Comparison of ENCODE assay signal across 9 cellular contexts in the genomic region with DNA sequence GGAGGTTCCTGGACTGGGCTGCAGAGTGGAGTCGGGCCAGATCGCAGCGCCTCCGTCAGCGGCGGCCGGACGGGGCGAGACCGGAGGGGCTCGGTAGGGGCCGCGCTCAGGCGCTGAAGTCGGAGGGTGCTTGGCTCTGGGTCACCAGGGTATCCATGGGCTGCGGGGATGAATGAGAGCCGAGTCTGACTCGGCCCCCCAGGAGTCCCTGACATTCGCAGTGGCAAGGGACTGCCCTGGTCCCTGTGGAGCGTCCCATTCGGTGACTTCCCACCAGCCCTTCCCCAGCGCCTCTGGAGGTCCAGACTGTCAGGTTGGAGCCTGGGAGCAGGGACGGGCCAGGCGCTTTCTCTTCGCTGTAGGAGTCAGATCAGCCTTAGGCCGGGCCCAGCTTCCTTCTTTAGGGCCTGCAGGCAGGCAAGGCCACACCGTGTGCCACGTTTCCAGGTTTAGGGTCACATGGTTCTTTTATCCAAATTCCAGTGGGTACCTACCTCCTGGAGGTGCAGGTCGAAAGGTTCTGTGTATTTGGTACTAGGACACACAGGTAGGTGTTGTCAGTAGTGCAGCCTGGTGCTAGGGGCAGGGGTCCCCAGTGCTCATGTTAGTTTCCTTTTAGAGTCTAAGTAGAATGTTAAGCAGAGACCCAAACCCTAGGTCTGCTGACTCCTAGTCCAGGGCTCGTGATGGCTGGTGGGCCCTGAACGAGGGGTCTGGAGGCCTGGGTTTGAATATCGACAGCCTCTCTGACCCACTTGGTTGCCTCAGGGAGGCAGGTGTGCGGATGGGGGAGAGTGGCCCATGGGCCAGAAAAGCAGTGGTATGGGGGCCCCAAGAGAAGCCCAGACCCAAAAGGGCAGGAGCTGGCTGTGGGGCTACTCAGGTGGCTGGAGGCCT. TPM values are rescaled to one million over a fixed set of nuclear protein-coding genes. Genes with fewer than 3 reads are reported as not detected.
A peak's percentile ranks its signal among the peaks of the same experiment; 100 is the strongest.
DNase-seq lines count a peak whose midpoint lies in the region; ATAC-seq and TF ChIP-seq lines count a peak whose summit lies in the region.
"Had no signal": no experiment of that assay in that cellular context is flagged by ENCODE, and none has a peak within 500 bp of the region (broad histone marks: within the 10 kb centered on the region; RNA-seq: fewer than 3 reads in every experiment).

No MANE protein-coding gene starts in this region.

- no peaks in the 10 kb centered on the region for H3K36me3 Mint-ChIP-seq in activated CD8-positive, alpha-beta T cell treated with anti-CD3 and anti-CD28 coated beads for 36 hours (ENCODE audit: low read depth)

- intact Hi-C loops in activated CD8-positive, alpha-beta T cell treated with anti-CD3 and anti-CD28 coated beads for 36 hours (cut with micrococcal nuclease) = loop anchor here (10.0 kb wide), 1 partner anchor 67 kb away; a partner anchor contains a TSS

- H3K27me3 Mint-ChIP-seq in activated CD8-positive, alpha-beta T cell treated with anti-CD3 and anti-CD28 coated beads for 36 hours = peaks cover 4% of the 10 kb centered on the region

- H3K9ac ChIP-seq in DND-41 (ENCODE audit: low read depth, low read length) (peak overlapping the region; percentile 97), skeletal muscle satellite cell (ENCODE audit: low read depth, low read length) (peak overlapping the region; percentile 89)

- no peak for ATAC-seq in DND-41 (ENCODE audit: insufficient read depth, low read depth)
- ATAC-seq in HG02852 (IDR thresholded peaks at IDR 0.05; ENCODE audit: unreplicated experiment) = peak; percentile 21
- ATAC-seq in activated CD8-positive, alpha-beta T cell treated with anti-CD3 and anti-CD28 coated beads for 36 hours = no peak

- H2AFZ ChIP-seq in DND-41 (ENCODE audit: low read depth, low read length) = peak overlapping the region; percentile 92

- H3K27ac ChIP-seq in DND-41 (ENCODE audit: low read length) (peak overlapping the region; percentile 77), right atrium auricular region (peak overlapping the region; percentile 80 to 94)

- peaks cover 30% of the 10 kb centered on the region for H4K20me1 ChIP-seq in DND-41 (ENCODE audit: insufficient read depth, low read length)

- POLR2A ChIA-PET in activated CD8-positive, alpha-beta T cell treated with anti-CD3 and anti-CD28 coated beads for 36 hours (lab: Charles Lee) = interaction anchor here (0.7 to 1.3 kb wide), 4 partner anchors 9 to 65 kb away, joined by 3 to 6 read pairs (median 4); no protein-coding TSS in a partner anchor

- peak overlapping the region; percentile 92 for H3K4me2 ChIP-seq in DND-41 (ENCODE audit: insufficient read depth, low read length)
- H3K4me2 ChIP-seq in skeletal muscle satellite cell (ENCODE audit: low read length) = peak overlapping the region; percentile 99

- H3K9me3 Mint-ChIP-seq in activated CD8-positive, alpha-beta T cell treated with anti-CD3 and anti-CD28 coated beads for 36 hours = no peaks in the 10 kb centered on the region

- H3K36me3 ChIP-seq in DND-41 (ENCODE audit: insufficient read depth, low read length) (peaks cover 23% of the 10 kb centered on the region), right atrium auricular region (no peaks in the 10 kb centered on the region), skeletal muscle satellite cell (ENCODE audit: insufficient read depth, low read length) (no peaks in the 10 kb centered on the region)

- TF ChIP-seq CTCF in DND-41 (IDR thresholded peaks at IDR 0.05; ENCODE audit: borderline replicate concordance, extremely low read depth, low read length, poor library complexity, severe bottlenecking) (no peak), right atrium auricular region (IDR thresholded peaks at IDR 0.05) (no peak)
- no peak for TF ChIP-seq CTCF in activated CD8-positive, alpha-beta T cell treated with anti-CD3 and anti-CD28 coated beads for 36 hours (IDR thresholded peaks at IDR 0.05)

- peaks cover 12% of the 10 kb centered on the region for H3K4me1 Mint-ChIP-seq in activated CD8-positive, alpha-beta T cell treated with anti-CD3 and anti-CD28 coated beads for 36 hours (ENCODE audit: low read depth)

- H3K4me1 ChIP-seq in DND-41 (ENCODE audit: insufficient read depth, low read length) = peaks cover 39% of the 10 kb centered on the region
- peaks cover 0 to 47% of the 10 kb centered on the region in 2 donors for H3K4me1 ChIP-seq in right atrium auricular region
- peaks cover 17% of the 10 kb centered on the region for H3K4me1 ChIP-seq in skeletal muscle satellite cell (ENCODE audit: control insufficient read depth, insufficient read depth, low read length)

- H3K27ac Mint-ChIP-seq in activated CD8-positive, alpha-beta T cell treated with anti-CD3 and anti-CD28 coated beads for 36 hours = no peak overlapping the region

- H3K4me3 ChIP-seq in DND-41 (ENCODE audit: low read depth in 1 of 2, low read length in 2 of 2) (peak overlapping the region; percentile 75 to 95), right atrium auricular region (peak overlapping the region; percentile 54 to 97), skeletal muscle satellite cell (ENCODE audit: low read length) (peak overlapping the region; percentile 96)

- H3K9me3 ChIP-seq in DND-41 (ENCODE audit: insufficient read depth, low read length, severe bottlenecking) (no peaks in the 10 kb centered on the region), right atrium auricular region (no peaks in the 10 kb centered on the region), skeletal muscle satellite cell (replicated peaks; ENCODE audit: low read length) (no peaks in the 10 kb centered on the region)

- peaks cover 45% of the 10 kb centered on the region for H3K79me2 ChIP-seq in DND-41 (ENCODE audit: insufficient read depth, low read length)

- H3K27me3 ChIP-seq in DND-41 (ENCODE audit: insufficient read depth, low read length, poor library complexity) (no peaks in the 10 kb centered on the region), right atrium auricular region (no peaks in the 10 kb centered on the region), skeletal muscle satellite cell (ENCODE audit: control insufficient read depth, insufficient read depth, low read length) (no peaks in the 10 kb centered on the region)

- DNase-seq in DND-41 (no peak), right atrium auricular region (ENCODE audit: low spot score) (no peak), NCI-H2171 treated with DMSO at 0.1 percent for 48 hours (lab: John Stamatoyannopoulos, UW) (no peak), glomerular visceral epithelial cell (ENCODE audit: extremely low spot score) (no peak), mucosa of gallbladder (ENCODE audit: low spot score) (no peak)
- DNase-seq in activated CD8-positive, alpha-beta T cell treated with anti-CD3 and anti-CD28 coated beads for 36 hours = no peak

- CTCF ChIA-PET in activated CD8-positive, alpha-beta T cell treated with anti-CD3 and anti-CD28 coated beads for 36 hours (lab: Charles Lee) = no interaction called here

- H3K4me3 Mint-ChIP-seq in activated CD8-positive, alpha-beta T cell treated with anti-CD3 and anti-CD28 coated beads for 36 hours = peak overlapping the region; percentile 67

RNA-seq across cellular contexts. Expression of a gene that starts 1.2 kb away (rescaled TPM):
- total RNA-seq in activated CD8-positive, alpha-beta T cell treated with anti-CD3 and anti-CD28 coated beads for 36 hours = 10 to 100 TPM; 23.6 to 24.7 TPM
- 10 to 100 TPM; 24.7 to 34.0 TPM for total RNA-seq in right atrium auricular region
- 7.0 and 8.9 TPM in 2 replicates for total RNA-seq in skeletal muscle satellite cell (2012; rRNA removed)
- 165 TPM for total RNA-seq in mucosa of gallbladder

RNA-seq across cellular contexts. Expression of a gene that starts 15.7 kb away (rescaled TPM):
- total RNA-seq in activated CD8-positive, alpha-beta T cell treated with anti-CD3 and anti-CD28 coated beads for 36 hours = not detected
- total RNA-seq in right atrium auricular region (not detected), mucosa of gallbladder (0.20 TPM)
- not detected in 2 replicates for total RNA-seq in skeletal muscle satellite cell (2012; rRNA removed)
- total RNA-seq: RPMI7951 had no signal
